1 cellular context compared by ENCODE assay signal in genomic region chr6:113699239-113699638, GRCh38.
TF ChIP-seq lines count a peak whose summit lies in the region.

No MANE protein-coding gene starts in this region.

TF ChIP-seq in HepG2, 621 proteins besides CTCF, POLR2A, EP300 and RAD21 (continued from another document):
- TF ChIP-seq ZNF609 (CRISPR knock-in tag; IDR thresholded peaks at IDR 0.05; ENCODE audit: borderline replicate concordance) = no peak
- peak; percentile 53 for TF ChIP-seq RARA (CRISPR knock-in tag; IDR thresholded peaks at IDR 0.05)
- TF ChIP-seq ZNF460 (CRISPR knock-in tag; IDR thresholded peaks at IDR 0.05; ENCODE audit: borderline replicate concordance) = no peak
- TF ChIP-seq ZSCAN20 (CRISPR knock-in tag; IDR thresholded peaks at IDR 0.05; ENCODE audit: borderline replicate concordance) = no peak
- no peak for TF ChIP-seq ZNF660 (CRISPR knock-in tag; IDR thresholded peaks at IDR 0.05; ENCODE audit: borderline replicate concordance, low read depth)
- no peak for TF ChIP-seq SIX4 (CRISPR knock-in tag; IDR thresholded peaks at IDR 0.05)
- TF ChIP-seq CEBPB (IDR thresholded peaks at IDR 0.05; ENCODE audit: borderline replicate concordance, low read depth, low read length) = peak; percentile 2; the same call in 1 of the 2 replicates
- no peak for TF ChIP-seq ZNF33B (CRISPR knock-in tag; IDR thresholded peaks at IDR 0.05)
- TF ChIP-seq CREM (IDR thresholded peaks at IDR 0.05) = 0 out of 2 replicates have a peak, but pooled peaks have one; percentile 14
- no peak for TF ChIP-seq CREM (CRISPR knock-in tag; IDR thresholded peaks at IDR 0.05)
- TF ChIP-seq HNF4A (CRISPR knock-in tag; IDR thresholded peaks at IDR 0.05) = peak; percentile 80
- no peak for TF ChIP-seq FOXJ3 (CRISPR knock-in tag; IDR thresholded peaks at IDR 0.05; ENCODE audit: borderline replicate concordance)
- TF ChIP-seq NFIC (IDR thresholded peaks at IDR 0.05; ENCODE audit: low read length) = peak; percentile 22; the same call in 1 of the 2 replicates
- peak; percentile 34; the same call in 1 of the 2 replicates for TF ChIP-seq TBX3 (IDR thresholded peaks at IDR 0.05; ENCODE audit: borderline replicate concordance)
- TF ChIP-seq ZNF800 (CRISPR knock-in tag; IDR thresholded peaks at IDR 0.05) = 0 out of 2 replicates have a peak, but pooled peaks have one; percentile 22
- TF ChIP-seq NFYC (CRISPR knock-in tag; IDR thresholded peaks at IDR 0.05) = no peak
- no peak for TF ChIP-seq MAX (IDR thresholded peaks at IDR 0.05)
- peak; percentile 29; the same call in 1 of the 2 replicates for TF ChIP-seq THRA (CRISPR knock-in tag; IDR thresholded peaks at IDR 0.05; ENCODE audit: borderline replicate concordance)
TF ChIP-seq in HepG2: peak in this region for 44.
